8 cellular contexts compared by ENCODE assay signal in the genomic region with DNA sequence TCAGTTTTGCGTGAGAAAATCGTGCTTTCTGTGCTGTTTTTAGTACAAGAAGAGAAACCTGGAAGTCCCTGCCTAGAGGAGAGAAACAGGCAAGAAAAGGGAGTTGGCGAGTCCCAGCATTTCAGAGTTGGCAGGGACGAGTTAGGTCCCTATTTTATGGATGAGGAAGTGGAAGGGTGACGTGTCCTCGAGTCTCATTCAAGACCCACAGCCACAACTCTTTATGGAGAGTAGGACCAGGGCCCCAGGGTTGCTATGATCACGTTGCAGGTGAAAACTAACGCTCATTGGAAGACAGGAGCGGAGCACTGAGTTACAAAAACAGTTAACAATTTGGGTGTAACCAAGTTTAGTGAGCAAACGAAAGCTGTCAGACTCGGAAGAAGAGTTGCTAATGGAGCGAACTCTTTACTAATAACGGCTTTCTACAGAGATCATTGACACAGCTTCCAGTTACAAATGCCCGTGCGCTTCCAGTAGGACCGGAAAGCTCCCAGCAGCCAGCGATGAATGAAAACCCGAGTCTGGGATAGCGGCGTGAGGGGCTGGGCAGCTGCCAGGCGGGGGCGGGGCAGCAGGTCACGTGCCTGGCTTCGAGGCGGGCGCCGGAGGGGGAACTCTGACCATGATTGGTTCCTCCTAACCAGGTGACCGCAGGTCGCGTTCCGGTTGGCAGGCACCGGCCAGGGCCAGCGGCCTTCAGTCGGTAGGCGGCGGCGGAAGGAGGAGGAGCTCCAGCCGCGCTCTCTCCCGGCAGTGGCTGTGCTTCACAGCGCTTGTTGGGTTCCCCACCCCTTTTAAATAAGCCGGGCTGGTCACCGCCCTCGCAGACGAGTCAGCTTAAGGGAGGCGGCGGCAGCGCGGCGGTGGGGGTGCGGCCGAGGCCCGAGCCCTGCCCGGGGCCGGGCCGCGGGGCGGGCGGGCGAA. TPM values are rescaled to one million over a fixed set of nuclear protein-coding genes. Genes with fewer than 3 reads are reported as not detected.
A peak's percentile ranks its signal among the peaks of the same experiment; 100 is the strongest.
DNase-seq lines count a peak whose midpoint lies in the region; ATAC-seq, FAIRE-seq and TF ChIP-seq lines count a peak whose summit lies in the region.

TSS of gene CCNYL1 (plus strand) at position 827 of the 927 bp plus-strand sequence. CDS start 257 bp downstream, outside the sequence.

- H3K36me3 ChIP-seq in bronchial epithelial cell (ENCODE audit: control insufficient read depth, insufficient read depth, low read length): no peaks in the 10 kb centered on the region
- peaks cover 5% of the 10 kb centered on the region for H3K36me3 ChIP-seq in iPS-20b (ENCODE audit: insufficient read depth, low read depth, low read length)

- H3K27me3 ChIP-seq in bronchial epithelial cell (ENCODE audit: control insufficient read depth, insufficient read depth, low read length) (no peaks in the 10 kb centered on the region), iPS-20b (ENCODE audit: insufficient read depth, low read length) (no peaks in the 10 kb centered on the region)

- no peak for FAIRE-seq in A549 (lab: Jason Lieb, UNC)
- peak; percentile 73 for FAIRE-seq in bronchial epithelial cell (lab: Jason Lieb, UNC)

- no peak for TF ChIP-seq EP300 in A549 (IDR thresholded peaks at IDR 0.05)

- peak; percentile 41; the same call in 1 of the 2 replicates for TF ChIP-seq POLR2A in A549 (IDR thresholded peaks at IDR 0.05; ENCODE audit: low read length)

- WGBS in A549 (ENCODE audit: missing lambda C conversion rate): 4% methylated on average over 24 of the region's 60 CpGs

- H3K4me1 ChIP-seq in A549 (peaks cover 31% of the 10 kb centered on the region), iPS-20b (ENCODE audit: insufficient read depth, low read length) (peaks cover 3% of the 10 kb centered on the region; the same call in 1 of the 2 replicates)

- H3K4me3 ChIP-seq in A549: peak within 1 kb of the TSS; percentile 85
- peak within 1 kb of the TSS; percentile 88 for H3K4me3 ChIP-seq in bronchial epithelial cell (ENCODE audit: low read depth, low read length)
- H3K4me3 ChIP-seq in iPS-20b (ENCODE audit: low read length): peak within 1 kb of the TSS; percentile 84
- peak within 1 kb of the TSS; percentile 70 to 94 (median 91) for H3K4me3 ChIP-seq in skin epidermis

- peak in 1 of 2 experiments; percentile 4; a peak in 1 of 5 replicates for TF ChIP-seq RAD21 in A549 (conservative IDR thresholded peaks at IDR 0.05 in 1 of 2, IDR thresholded peaks at IDR 0.05 in 1 of 2)

- ATAC-seq in A549 (peak; percentile 96 to 98), GM18867 (IDR thresholded peaks at IDR 0.05; ENCODE audit: unreplicated experiment) (peak; percentile 95), HG03103 (IDR thresholded peaks at IDR 0.05; ENCODE audit: low read depth, unreplicated experiment) (peak; percentile 93)

- H3K9me3 ChIP-seq in A549: no peaks in the 10 kb centered on the region
- no peaks in the 10 kb centered on the region for H3K9me3 ChIP-seq in iPS-20b (ENCODE audit: insufficient read depth, low read depth, low read length)

- TF ChIP-seq CTCF in A549 (IDR thresholded peaks at IDR 0.05): no peak
- TF ChIP-seq CTCF in VCaP (conservative IDR thresholded peaks at IDR 0.05): no peak
- peak; percentile 20 for TF ChIP-seq CTCF in bronchial epithelial cell (IDR thresholded peaks at IDR 0.05; ENCODE audit: insufficient read depth, low read length, severe bottlenecking)

- CTCF ChIA-PET in A549 (lab: Yijun Ruan, JAX): interaction anchor here (1.0 to 7.5 kb wide), 5 partner anchors 17 to 361 kb away, joined by 3 to 66 read pairs (median 6); partner anchors contain the start of gene METTL21A

- H3K9ac ChIP-seq in iPS-20b (ENCODE audit: low read depth, low read length): peak within 1 kb of the TSS; percentile 73; the same call in 1 of the 2 replicates

- peak; percentile 99 for DNase-seq in A549 (ENCODE audit: low read depth in 1 of 2, low spot score in 1 of 2)
- DNase-seq in NCI-H2171 treated with DMSO at 0.1 percent for 48 hours (lab: John Stamatoyannopoulos, UW): peak; percentile 96
- DNase-seq in bronchial epithelial cell (ENCODE audit: low read depth): peak; percentile 96

- peak within 1 kb of the TSS; percentile 84 to 94 for H3K27ac ChIP-seq in A549
- peak within 1 kb of the TSS; percentile 70 for H3K27ac ChIP-seq in VCaP
- H3K27ac ChIP-seq in iPS-20b (ENCODE audit: low read length): peak within 1 kb of the TSS; percentile 17
- H3K27ac ChIP-seq in skin epidermis: peak within 1 kb of the TSS in 20 of 21 experiments; percentile 48 to 93 (median 88)

- H3K4me2 ChIP-seq in A549: peak within 1 kb of the TSS; percentile 86

- POLR2A ChIA-PET in A549 (lab: Yijun Ruan, JAX): interaction anchor here (0.7 to 2.3 kb wide), 20 partner anchors 10 to 182 kb away, joined by 3 to 49 read pairs (median 6); partner anchors contain the start of genes CREB1 and METTL21A

TF ChIP-seq in A549, 52 proteins besides CTCF, POLR2A, EP300 and RAD21 (continues in another document):
- TF ChIP-seq HEYL (CRISPR knock-in tag; IDR thresholded peaks at IDR 0.05) (no peak), JUN (IDR thresholded peaks at IDR 0.05) (peak; percentile 61 to 76; a peak in 4 of 5 replicates), MAFK (IDR thresholded peaks at IDR 0.05; ENCODE audit: partially characterized antibody) (no peak), BCL3 (IDR thresholded peaks at IDR 0.05) (peak; percentile 92), PHF8 (IDR thresholded peaks at IDR 0.05; ENCODE audit: borderline replicate concordance, low read depth) (peak; percentile 51; the same call in 1 of the 2 replicates), RNF2 (IDR thresholded peaks at IDR 0.05; ENCODE audit: borderline replicate concordance, low read depth) (no peak), CHD2 (IDR thresholded peaks at IDR 0.05; ENCODE audit: low read length, partially characterized antibody) (no peak), HOXB13 (CRISPR knock-in tag; IDR thresholded peaks at IDR 0.05; ENCODE audit: low read depth) (no peak), ZNF302 (CRISPR knock-in tag; IDR thresholded peaks at IDR 0.05) (no peak), HOXA7 (CRISPR knock-in tag; IDR thresholded peaks at IDR 0.05) (no peak), ZC3H11A (IDR thresholded peaks at IDR 0.05) (no peak), JUNB (IDR thresholded peaks at IDR 0.05) (no peak), ZFP36 (IDR thresholded peaks at IDR 0.05; ENCODE audit: borderline replicate concordance, partially characterized antibody) (no peak), SREBF2 (IDR thresholded peaks at IDR 0.05) (no peak), FOXS1 (CRISPR knock-in tag; IDR thresholded peaks at IDR 0.05) (no peak), BHLHE40 (IDR thresholded peaks at IDR 0.05; ENCODE audit: low read depth, low read length) (peak; percentile 80), SMC3 (IDR thresholded peaks at IDR 0.05) (0 out of 3 replicates have a peak, but pooled peaks have one; percentile 7), CEBPB (IDR thresholded peaks at IDR 0.05) (no peak), NPAS2 (CRISPR knock-in tag; IDR thresholded peaks at IDR 0.05; ENCODE audit: borderline replicate concordance) (no peak), KDM5A (IDR thresholded peaks at IDR 0.05) (no peak)
- TF ChIP-seq, protein P1, sequence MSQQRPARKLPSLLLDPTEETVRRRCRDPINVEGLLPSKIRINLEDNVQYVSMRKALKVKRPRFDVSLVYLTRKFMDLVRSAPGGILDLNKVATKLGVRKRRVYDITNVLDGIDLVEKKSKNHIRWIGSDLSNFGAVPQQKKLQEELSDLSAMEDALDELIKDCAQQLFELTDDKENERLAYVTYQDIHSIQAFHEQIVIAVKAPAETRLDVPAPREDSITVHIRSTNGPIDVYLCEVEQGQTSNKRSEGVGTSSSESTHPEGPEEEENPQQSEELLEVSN (IDR thresholded peaks at IDR 0.05; ENCODE audit: borderline replicate concordance, low read depth): no peak
- TF ChIP-seq, protein P2, sequence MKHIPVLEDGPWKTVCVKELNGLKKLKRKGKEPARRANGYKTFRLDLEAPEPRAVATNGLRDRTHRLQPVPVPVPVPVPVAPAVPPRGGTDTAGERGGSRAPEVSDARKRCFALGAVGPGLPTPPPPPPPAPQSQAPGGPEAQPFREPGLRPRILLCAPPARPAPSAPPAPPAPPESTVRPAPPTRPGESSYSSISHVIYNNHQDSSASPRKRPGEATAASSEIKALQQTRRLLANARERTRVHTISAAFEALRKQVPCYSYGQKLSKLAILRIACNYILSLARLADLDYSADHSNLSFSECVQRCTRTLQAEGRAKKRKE (CRISPR knock-in tag; IDR thresholded peaks at IDR 0.05; ENCODE audit: low read depth): no peak
- TF ChIP-seq, protein P3, sequence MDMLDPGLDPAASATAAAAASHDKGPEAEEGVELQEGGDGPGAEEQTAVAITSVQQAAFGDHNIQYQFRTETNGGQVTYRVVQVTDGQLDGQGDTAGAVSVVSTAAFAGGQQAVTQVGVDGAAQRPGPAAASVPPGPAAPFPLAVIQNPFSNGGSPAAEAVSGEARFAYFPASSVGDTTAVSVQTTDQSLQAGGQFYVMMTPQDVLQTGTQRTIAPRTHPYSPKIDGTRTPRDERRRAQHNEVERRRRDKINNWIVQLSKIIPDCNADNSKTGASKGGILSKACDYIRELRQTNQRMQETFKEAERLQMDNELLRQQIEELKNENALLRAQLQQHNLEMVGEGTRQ (IDR thresholded peaks at IDR 0.05): peak; percentile 99

RNA-seq across cellular contexts. Expression of gene CCNYL1, which starts in this region (rescaled TPM):
- polyA plus RNA-seq in A549 (2011; rRNA removed) (31.6 and 38.7 TPM in 2 replicates), A549 (2017; fragmentation: RNase III; extraction: RNeasy Plus Mini Kit Qiagen cat#74134 plus additional on column Dnase treatment) (16.9 to 20.8 TPM (median 17.7 TPM) in 3 replicates)
- polyA plus RNA-seq in A549 (2012; cell fraction: cytosol; rRNA removed): 13.0 and 14.8 TPM in 2 replicates
- 9.4 and 12.8 TPM in 2 replicates for polyA plus RNA-seq in A549 (2012; cell fraction: nucleus; rRNA removed)
- polyA minus RNA-seq in A549 (2011; rRNA and poly(A)+ RNA removed): 9.6 and 11.0 TPM in 2 replicates
- 5.5 and 8.3 TPM in 2 replicates for total RNA-seq in bronchial epithelial cell

Comparison
In these comparisons a context has a peak if more than half of its experiments do, and no peak if none do; other contexts are left out.
1. Peak in every context shown above with its lines: DNase-seq, ATAC-seq, H3K4me3 ChIP-seq and H3K27ac ChIP-seq.
2. H3K27ac ChIP-seq: peak in every context shown above with its lines; median percentile 89 in A549; 88 in skin epidermis; 70 in VCaP; 17 in iPS-20b.